Comparison of ENCODE assay signal across 36 cellular contexts in the genomic region with DNA sequence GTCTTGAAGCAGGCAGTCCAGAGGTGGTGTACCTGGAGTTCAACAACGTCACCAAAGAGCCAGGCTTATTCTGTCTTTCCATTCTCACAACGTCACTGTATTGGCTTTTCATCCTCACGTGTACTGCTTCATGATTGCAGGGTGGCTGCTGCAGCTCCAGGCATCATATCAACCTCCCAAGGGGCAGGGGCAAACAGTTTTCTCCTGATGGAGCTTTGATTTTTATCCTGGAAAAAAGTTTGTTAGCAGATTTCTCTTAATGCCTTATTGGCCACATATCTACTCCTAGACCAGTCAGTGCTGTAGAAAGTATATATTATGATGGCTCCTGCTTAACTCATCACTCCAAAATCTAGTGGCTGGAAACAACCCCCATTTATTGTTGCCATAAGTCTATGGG. TPM values are rescaled to one million over a fixed set of nuclear protein-coding genes. Genes with fewer than 3 reads are reported as not detected.
"Had no signal": no experiment of that assay in that cellular context is flagged by ENCODE, and none has a peak within 500 bp of the region (broad histone marks: within the 10 kb centered on the region; RNA-seq: fewer than 3 reads in every experiment).

No MANE protein-coding gene starts in this region.

- FAIRE-seq: endometrium, endothelial cell of umbilical vein had no signal

- H3K4me3 Mint-ChIP-seq: activated CD4-positive, alpha-beta memory T cell treated with anti-CD3 and anti-CD28 coated beads, Interleukin-2, amount 10 ng/mL, durations not matched to agents 7 days and 5 days; activated CD4-positive, alpha-beta T cell treated with anti-CD3 and anti-CD28 coated beads for 36 hours; activated CD4-positive, alpha-beta T cell treated with anti-CD3 and anti-CD28 coated beads, Interleukin-2, amount 10 ng/mL, durations not matched to agents 24 days and 14 days; activated naive CD4-positive, alpha-beta T cell treated with anti-CD3 and anti-CD28 coated beads, Interleukin-2, amount 10 ng/mL, durations not matched to agents 7 days and 5 days; activated naive CD8-positive, alpha-beta T cell treated with anti-CD3 and anti-CD28 coated beads, Interleukin-2, amount 10 ng/mL, durations not matched to agents 7 days and 5 days; activated T-cell treated with anti-CD3 and anti-CD28 coated beads, Interleukin-2, amount 50 U/mL, for 24 hours; activated T-cell treated with anti-CD3 and anti-CD28 coated beads, Interleukin-2, amount 50 U/mL, for 72 hours; brain; dendritic cell treated with granulocyte-macrophage colony-stimulating factor and Interleukin-4, amounts not matched to agents 40 ng/mL and 50 ng/mL, for 4 days; effector memory CD8-positive, alpha-beta T cell; T-helper 17 cell; T-helper 2 cell treated with Interferon-gamma antibody and Interleukin-4, amounts not matched to agents 5 μg/mL and 100 μg/mL, for 36 hours had no signal

- H3K9me3 ChIP-seq: ascending aorta, breast epithelium, colonic mucosa, esophagus squamous epithelium, gastroesophageal sphincter had no signal

- H3K27ac Mint-ChIP-seq: activated CD4-positive, alpha-beta memory T cell treated with anti-CD3 and anti-CD28 coated beads, Interleukin-2, amount 10 ng/mL, durations not matched to agents 7 days and 5 days; activated CD4-positive, alpha-beta T cell treated with anti-CD3 and anti-CD28 coated beads for 36 hours; activated CD4-positive, alpha-beta T cell treated with anti-CD3 and anti-CD28 coated beads, Interleukin-2, amount 10 ng/mL, durations not matched to agents 24 days and 14 days; activated naive CD4-positive, alpha-beta T cell treated with anti-CD3 and anti-CD28 coated beads, Interleukin-2, amount 10 ng/mL, durations not matched to agents 7 days and 5 days; activated naive CD4-positive, alpha-beta T cell treated with anti-CD3 and anti-CD28 coated beads, Interleukin-2, amount 50 U/mL, for 72 hours; activated naive CD8-positive, alpha-beta T cell treated with anti-CD3 and anti-CD28 coated beads, Interleukin-2, amount 10 ng/mL, durations not matched to agents 7 days and 5 days; activated T-cell treated with anti-CD3 and anti-CD28 coated beads, Interleukin-2, amount 50 U/mL, for 24 hours; activated T-cell treated with anti-CD3 and anti-CD28 coated beads, Interleukin-2, amount 50 U/mL, for 72 hours; dendritic cell treated with granulocyte-macrophage colony-stimulating factor and Interleukin-4, amounts not matched to agents 40 ng/mL and 50 ng/mL, for 4 days; effector memory CD8-positive, alpha-beta T cell; T-helper 17 cell; T-helper 2 cell treated with Interferon-gamma antibody and Interleukin-4, amounts not matched to agents 5 μg/mL and 100 μg/mL, for 36 hours had no signal

- H3K27me3 ChIP-seq: ascending aorta, breast epithelium, cardiac muscle cell, colonic mucosa had no signal

- H3K4me1 ChIP-seq: ascending aorta, breast epithelium, colonic mucosa, esophagus squamous epithelium, gastroesophageal sphincter had no signal

- H3K36me3 Mint-ChIP-seq: activated naive CD4-positive, alpha-beta T cell treated with anti-CD3 and anti-CD28 coated beads, Interleukin-2, amount 10 ng/mL, durations not matched to agents 7 days and 5 days; activated naive CD4-positive, alpha-beta T cell treated with anti-CD3 and anti-CD28 coated beads, Interleukin-2, amount 50 U/mL, for 72 hours; activated naive CD8-positive, alpha-beta T cell treated with anti-CD3 and anti-CD28 coated beads, Interleukin-2, amount 10 ng/mL, durations not matched to agents 7 days and 5 days; brain had no signal

- H3K4me1 Mint-ChIP-seq: activated CD4-positive, alpha-beta memory T cell treated with anti-CD3 and anti-CD28 coated beads, Interleukin-2, amount 10 ng/mL, durations not matched to agents 7 days and 5 days; activated CD4-positive, alpha-beta T cell treated with anti-CD3 and anti-CD28 coated beads for 36 hours; activated naive CD4-positive, alpha-beta T cell treated with anti-CD3 and anti-CD28 coated beads, Interleukin-2, amount 10 ng/mL, durations not matched to agents 7 days and 5 days; T-helper 17 cell had no signal

- DNase-seq: activated CD4-positive, alpha-beta memory T cell treated with anti-CD3 and anti-CD28 coated beads, Interleukin-2, amount 10 ng/mL, durations not matched to agents 7 days and 5 days; activated CD4-positive, alpha-beta T cell treated with anti-CD3 and anti-CD28 coated beads for 36 hours; activated CD4-positive, alpha-beta T cell treated with anti-CD3 and anti-CD28 coated beads, Interleukin-2, amount 10 ng/mL, durations not matched to agents 24 days and 14 days; activated CD4-positive, CD25-positive, alpha-beta regulatory T cell; activated CD4-positive, CD25-positive, alpha-beta regulatory T cell treated with anti-CD3 and anti-CD28 coated beads, Interleukin-2, amount 50 U/mL, for 72 hours; activated CD8-positive, alpha-beta memory T cell treated with anti-CD3 and anti-CD28 coated beads, Interleukin-2, amount 50 U/mL, for 48 hours; activated gamma-delta T cell; activated naive CD4-positive, alpha-beta T cell; activated naive CD4-positive, alpha-beta T cell treated with anti-CD3 and anti-CD28 coated beads, Interleukin-2, amount 10 ng/mL, durations not matched to agents 7 days and 5 days; activated naive CD8-positive, alpha-beta T cell treated with anti-CD3 and anti-CD28 coated beads, Interleukin-2, amount 10 ng/mL, durations not matched to agents 7 days and 5 days; activated T-cell treated with anti-CD3 and anti-CD28 coated beads for 4 hours; activated T-cell treated with anti-CD3 and anti-CD28 coated beads, Interleukin-2, amount 50 U/mL, for 24 hours; activated T-cell treated with anti-CD3 and anti-CD28 coated beads, Interleukin-2, amount 50 U/mL, for 72 hours; central memory CD4-positive, alpha-beta T cell; cerebellar nuclear complex; colonic mucosa; dorsolateral prefrontal cortex; effector memory CD8-positive, alpha-beta T cell; esophagus squamous epithelium; foreskin melanocyte; T-helper 1 cell; T-helper 17 cell; T1000; WERI-Rb-1 had no signal

- H3K9me3 Mint-ChIP-seq: activated CD4-positive, alpha-beta memory T cell treated with anti-CD3 and anti-CD28 coated beads, Interleukin-2, amount 10 ng/mL, durations not matched to agents 7 days and 5 days; activated CD4-positive, alpha-beta T cell treated with anti-CD3 and anti-CD28 coated beads, Interleukin-2, amount 10 ng/mL, durations not matched to agents 24 days and 14 days; activated naive CD4-positive, alpha-beta T cell treated with anti-CD3 and anti-CD28 coated beads, Interleukin-2, amount 10 ng/mL, durations not matched to agents 7 days and 5 days; activated naive CD4-positive, alpha-beta T cell treated with anti-CD3 and anti-CD28 coated beads, Interleukin-2, amount 50 U/mL, for 72 hours; activated naive CD8-positive, alpha-beta T cell treated with anti-CD3 and anti-CD28 coated beads, Interleukin-2, amount 10 ng/mL, durations not matched to agents 7 days and 5 days; activated T-cell treated with anti-CD3 and anti-CD28 coated beads, Interleukin-2, amount 50 U/mL, for 24 hours; activated T-cell treated with anti-CD3 and anti-CD28 coated beads, Interleukin-2, amount 50 U/mL, for 72 hours; dendritic cell treated with granulocyte-macrophage colony-stimulating factor and Interleukin-4, amounts not matched to agents 40 ng/mL and 50 ng/mL, for 4 days; effector memory CD8-positive, alpha-beta T cell; T-helper 2 cell treated with Interferon-gamma antibody and Interleukin-4, amounts not matched to agents 5 μg/mL and 100 μg/mL, for 36 hours had no signal

- H3K4me3 ChIP-seq: ascending aorta, breast epithelium, cardiac muscle cell, colonic mucosa, dorsolateral prefrontal cortex, esophagus squamous epithelium, gastroesophageal sphincter had no signal

- H3K36me3 ChIP-seq: ascending aorta, breast epithelium, cardiac muscle cell, colonic mucosa, esophagus squamous epithelium, gastroesophageal sphincter, WERI-Rb-1 had no signal

- ATAC-seq: activated CD4-positive, alpha-beta T cell treated with anti-CD3 and anti-CD28 coated beads for 36 hours; activated naive CD4-positive, alpha-beta T cell treated with anti-CD3 and anti-CD28 coated beads, Interleukin-2, amount 50 U/mL, for 72 hours; activated T-cell treated with anti-CD3 and anti-CD28 coated beads, Interleukin-2, amount 50 U/mL, for 72 hours; effector memory CD8-positive, alpha-beta T cell; gastroesophageal sphincter; T-helper 17 cell had no signal

- H3K27ac ChIP-seq: ascending aorta, breast epithelium, cardiac muscle cell, colonic mucosa, dorsolateral prefrontal cortex, epithelial cell of prostate, esophagus squamous epithelium, gastroesophageal sphincter, WERI-Rb-1 had no signal

RNA-seq across cellular contexts. Expression of gene OPRD1, which starts 8.3 kb away (rescaled TPM):
- total RNA-seq: activated CD4-positive, alpha-beta memory T cell treated with anti-CD3 and anti-CD28 coated beads, Interleukin-2, amount 10 ng/mL, durations not matched to agents 7 days and 5 days; activated naive CD8-positive, alpha-beta T cell treated with anti-CD3 and anti-CD28 coated beads, Interleukin-2, amount 10 ng/mL, durations not matched to agents 7 days and 5 days; activated T-cell treated with anti-CD3 and anti-CD28 coated beads, Interleukin-2, amount 50 U/mL, for 72 hours; ascending aorta; breast epithelium; endothelial cell of umbilical vein; esophagus squamous epithelium; T-helper 17 cell had no signal
- polyA plus RNA-seq: endothelial cell of umbilical vein, esophagus had no signal
